ENCODE assay signal across 17 cellular contexts in genomic region chr6:37452522-37452921, GRCh38. TPM values are rescaled to one million over a fixed set of nuclear protein-coding genes. Genes with fewer than 3 reads are reported as not detected.
DNase-seq lines count a peak whose midpoint lies in the region; ATAC-seq and TF ChIP-seq lines count a peak whose summit lies in the region.
"Had no signal": no experiment of that assay in that cellular context is flagged by ENCODE, and none has a peak within 500 bp of the region (broad histone marks: within the 10 kb centered on the region; RNA-seq: fewer than 3 reads in every experiment).

No MANE protein-coding gene starts in this region.

- in situ Hi-C loops in transverse colon (cut with MboI; ENCODE audit: low pct_ligation_motif_present in 1 of 4, low pct_unique_long_range_greater_than_20kb in 1 of 4, low sequenced_read_pairs in 3 of 4), result no loop called here

- intact Hi-C loops in activated naive CD4-positive, alpha-beta T cell treated with anti-CD3 and anti-CD28 coated beads for 36 hours (cut with micrococcal nuclease), result no loop called here
- intact Hi-C loops in transverse colon (cut with DNase I; ENCODE audit: low total_unique reads), result no loop called here

- H3K9me3 ChIP-seq in liver (ENCODE audit: control insufficient read depth in 4 of 4, low read length in 3 of 4), result no peaks in the 10 kb centered on the region
- H3K9me3 ChIP-seq in transverse colon, result no peaks in the 10 kb centered on the region

- no peak for TF ChIP-seq POLR2A in transverse colon (IDR thresholded peaks at IDR 0.05)

- H3K27ac ChIP-seq in liver (ENCODE audit: low read depth in 1 of 2, low read length in 2 of 2), result peak overlapping the region in 1 of 2 donors; percentile 16
- H3K27ac ChIP-seq in transverse colon, result peak overlapping the region; percentile 35 to 76 (median 67)

- no peak for TF ChIP-seq EP300 in transverse colon (IDR thresholded peaks at IDR 0.05; ENCODE audit: low read depth)

- TF ChIP-seq CTCF in liver (IDR thresholded peaks at IDR 0.05; ENCODE audit: low read depth, low read length, missing input control) (no peak), transverse colon (IDR thresholded peaks at IDR 0.05) (no peak)

- H3K9me3 Mint-ChIP-seq in activated naive CD4-positive, alpha-beta T cell treated with anti-CD3 and anti-CD28 coated beads, Interleukin-2, amount 50 U/mL, for 72 hours, result no peaks in the 10 kb centered on the region
- H3K9me3 Mint-ChIP-seq in activated naive CD4-positive, alpha-beta T cell treated with anti-CD3 and anti-CD28 coated beads for 36 hours, result no peaks in the 10 kb centered on the region
- H3K9me3 Mint-ChIP-seq: CD4-positive, alpha-beta T cell had no signal

- 49% methylated on average over 3 of the region's 3 CpGs for WGBS in liver
- 88 to 93% methylated on average over 2 to 3 of the region's 3 CpGs for WGBS in transverse colon (ENCODE audit: low coverage in 1 of 2), 2 donors

- no peak overlapping the region for H3K9ac ChIP-seq in liver (ENCODE audit: low read depth in 1 of 2, low read length in 2 of 2)

- H3K4me3 Mint-ChIP-seq in activated naive CD4-positive, alpha-beta T cell treated with anti-CD3 and anti-CD28 coated beads for 36 hours, result no peak overlapping the region
- H3K4me3 Mint-ChIP-seq: B cell; CD4-positive, alpha-beta T cell had no signal

- H3K36me3 Mint-ChIP-seq in activated naive CD4-positive, alpha-beta T cell treated with anti-CD3 and anti-CD28 coated beads, Interleukin-2, amount 50 U/mL, for 72 hours, result peaks cover 23 to 25% of the 10 kb centered on the region in 2 donors
- H3K36me3 Mint-ChIP-seq in activated naive CD4-positive, alpha-beta T cell treated with anti-CD3 and anti-CD28 coated beads for 36 hours (ENCODE audit: low read depth), result peaks cover 40% of the 10 kb centered on the region

- peaks cover 8 to 65% (median 31%) of the 10 kb centered on the region in 4 donors for H3K36me3 ChIP-seq in liver (ENCODE audit: control insufficient read depth in 4 of 4, insufficient read depth in 3 of 4, low read depth in 1 of 4, low read length in 3 of 4)
- peaks cover 0 to 25% (median 11%) of the 10 kb centered on the region in 4 donors for H3K36me3 ChIP-seq in transverse colon

- DNase-seq in activated naive CD4-positive, alpha-beta T cell treated with anti-CD3 and anti-CD28 coated beads, Interleukin-2, amount 50 U/mL, for 72 hours (ENCODE audit: low spot score in 2 of 2), result no peak
- no peak for DNase-seq in activated naive CD4-positive, alpha-beta T cell treated with anti-CD3 and anti-CD28 coated beads for 36 hours
- DNase-seq in NCI-H82 treated with DMSO at 0.1 percent for 48 hours (lab: John Stamatoyannopoulos, UW; ENCODE audit: unreplicated experiment) (peak; percentile 60), transverse colon (no peak)
- DNase-seq: CD4-positive, alpha-beta T cell; DMS79; NCI-H1417; NCI-H2029 treated with DMSO at 0.1 percent for 48 hours; NCI-H2227 treated with DMSO at 0.1 percent for 48 hours; NCI-H526 treated with DMSO at 0.1 percent for 48 hours; PC-3 had no signal

- H3K4me1 Mint-ChIP-seq in activated naive CD4-positive, alpha-beta T cell treated with anti-CD3 and anti-CD28 coated beads for 36 hours (ENCODE audit: low read depth), result peaks cover 6% of the 10 kb centered on the region
- H3K4me1 Mint-ChIP-seq: B cell had no signal

- no peak for TF ChIP-seq RAD21 in liver (IDR thresholded peaks at IDR 0.05)

- no peaks in the 10 kb centered on the region for H3K27me3 Mint-ChIP-seq in activated naive CD4-positive, alpha-beta T cell treated with anti-CD3 and anti-CD28 coated beads for 36 hours (ENCODE audit: low read depth)
- H3K27me3 Mint-ChIP-seq: B cell; CD4-positive, alpha-beta T cell had no signal

- no peak overlapping the region for H3K4me3 ChIP-seq in liver (ENCODE audit: low read depth in 1 of 3, low read length in 3 of 3)
- no peak overlapping the region for H3K4me3 ChIP-seq in transverse colon
- H3K4me3 ChIP-seq: GM12878 had no signal

- no peak for ATAC-seq in activated naive CD4-positive, alpha-beta T cell treated with anti-CD3 and anti-CD28 coated beads, Interleukin-2, amount 50 U/mL, for 72 hours
- ATAC-seq in GM21737 (IDR thresholded peaks at IDR 0.05; ENCODE audit: unreplicated experiment), result no peak
- ATAC-seq in esophagus mucosa, result no peak
- ATAC-seq: GM12878, HCT116, PC-3 had no signal

- peak overlapping the region; percentile 68 to 76 for H3K27ac Mint-ChIP-seq in activated naive CD4-positive, alpha-beta T cell treated with anti-CD3 and anti-CD28 coated beads, Interleukin-2, amount 50 U/mL, for 72 hours
- H3K27ac Mint-ChIP-seq in activated naive CD4-positive, alpha-beta T cell treated with anti-CD3 and anti-CD28 coated beads for 36 hours, result no peak overlapping the region
- H3K27ac Mint-ChIP-seq: B cell; CD4-positive, alpha-beta T cell had no signal

- H3K27me3 ChIP-seq in liver (ENCODE audit: control insufficient read depth in 4 of 4, insufficient read depth in 4 of 4, low read length in 3 of 4), result no peaks in the 10 kb centered on the region
- no peaks in the 10 kb centered on the region for H3K27me3 ChIP-seq in transverse colon

- CTCF ChIA-PET in activated naive CD4-positive, alpha-beta T cell treated with anti-CD3 and anti-CD28 coated beads for 36 hours (lab: Charles Lee), result no interaction called here

- H3K4me1 ChIP-seq in liver (ENCODE audit: control insufficient read depth in 4 of 4, insufficient read depth in 4 of 4, low read length in 3 of 4) (peaks cover 0 to 5% (median 0%) of the 10 kb centered on the region in 4 donors), transverse colon (peaks cover 6 to 15% (median 10%) of the 10 kb centered on the region in 4 donors)

TF ChIP-seq in liver, 16 proteins besides CTCF, POLR2A, EP300 and RAD21:
- TF ChIP-seq SP1 (IDR thresholded peaks at IDR 0.05) (peak; percentile 10), JUND (IDR thresholded peaks at IDR 0.05) (no peak), FOXA2 (IDR thresholded peaks at IDR 0.05) (no peak), TAF1 (conservative IDR thresholded peaks at IDR 0.05) (no peak), HNF4A (conservative IDR thresholded peaks at IDR 0.05) (peak; percentile 39 to 54), HNF4G (IDR thresholded peaks at IDR 0.05) (no peak)
- TF ChIP-seq, protein P1, sequence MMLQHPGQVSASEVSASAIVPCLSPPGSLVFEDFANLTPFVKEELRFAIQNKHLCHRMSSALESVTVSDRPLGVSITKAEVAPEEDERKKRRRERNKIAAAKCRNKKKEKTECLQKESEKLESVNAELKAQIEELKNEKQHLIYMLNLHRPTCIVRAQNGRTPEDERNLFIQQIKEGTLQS (IDR thresholded peaks at IDR 0.05), result no peak
- TF ChIP-seq, protein P2, sequence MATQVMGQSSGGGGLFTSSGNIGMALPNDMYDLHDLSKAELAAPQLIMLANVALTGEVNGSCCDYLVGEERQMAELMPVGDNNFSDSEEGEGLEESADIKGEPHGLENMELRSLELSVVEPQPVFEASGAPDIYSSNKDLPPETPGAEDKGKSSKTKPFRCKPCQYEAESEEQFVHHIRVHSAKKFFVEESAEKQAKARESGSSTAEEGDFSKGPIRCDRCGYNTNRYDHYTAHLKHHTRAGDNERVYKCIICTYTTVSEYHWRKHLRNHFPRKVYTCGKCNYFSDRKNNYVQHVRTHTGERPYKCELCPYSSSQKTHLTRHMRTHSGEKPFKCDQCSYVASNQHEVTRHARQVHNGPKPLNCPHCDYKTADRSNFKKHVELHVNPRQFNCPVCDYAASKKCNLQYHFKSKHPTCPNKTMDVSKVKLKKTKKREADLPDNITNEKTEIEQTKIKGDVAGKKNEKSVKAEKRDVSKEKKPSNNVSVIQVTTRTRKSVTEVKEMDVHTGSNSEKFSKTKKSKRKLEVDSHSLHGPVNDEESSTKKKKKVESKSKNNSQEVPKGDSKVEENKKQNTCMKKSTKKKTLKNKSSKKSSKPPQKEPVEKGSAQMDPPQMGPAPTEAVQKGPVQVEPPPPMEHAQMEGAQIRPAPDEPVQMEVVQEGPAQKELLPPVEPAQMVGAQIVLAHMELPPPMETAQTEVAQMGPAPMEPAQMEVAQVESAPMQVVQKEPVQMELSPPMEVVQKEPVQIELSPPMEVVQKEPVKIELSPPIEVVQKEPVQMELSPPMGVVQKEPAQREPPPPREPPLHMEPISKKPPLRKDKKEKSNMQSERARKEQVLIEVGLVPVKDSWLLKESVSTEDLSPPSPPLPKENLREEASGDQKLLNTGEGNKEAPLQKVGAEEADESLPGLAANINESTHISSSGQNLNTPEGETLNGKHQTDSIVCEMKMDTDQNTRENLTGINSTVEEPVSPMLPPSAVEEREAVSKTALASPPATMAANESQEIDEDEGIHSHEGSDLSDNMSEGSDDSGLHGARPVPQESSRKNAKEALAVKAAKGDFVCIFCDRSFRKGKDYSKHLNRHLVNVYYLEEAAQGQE (IDR thresholded peaks at IDR 0.05), result no peak

RNA-seq across cellular contexts. Expression of gene CMTR1, which starts 19.5 kb away (rescaled TPM):
- 10 to 100 TPM; 42.9 to 75.9 TPM for total RNA-seq in activated naive CD4-positive, alpha-beta T cell treated with anti-CD3 and anti-CD28 coated beads, Interleukin-2, amount 50 U/mL, for 72 hours
- 10 to 100 TPM; 70.9 to 71.3 TPM for total RNA-seq in activated naive CD4-positive, alpha-beta T cell treated with anti-CD3 and anti-CD28 coated beads for 36 hours
- total RNA-seq in liver, result 10 to 100 TPM; 25.4 to 25.5 TPM
- polyA plus RNA-seq in liver, result 10 to 100 TPM in 1 of 2 donors, 1 to 10 TPM in 1; 4.7 to 12.2 TPM
- 10 to 100 TPM; 16.5 to 40.6 (median 24.9) TPM for total RNA-seq in transverse colon
- 16.5 TPM for total RNA-seq in esophagus mucosa

RNA-seq across cellular contexts. Expression of gene CCDC167, which starts 47.2 kb away (rescaled TPM):
- total RNA-seq in activated naive CD4-positive, alpha-beta T cell treated with anti-CD3 and anti-CD28 coated beads, Interleukin-2, amount 50 U/mL, for 72 hours, result 10 to 100 TPM; 53.3 to 68.6 TPM
- 10 to 100 TPM; 53.4 to 57.1 TPM for total RNA-seq in activated naive CD4-positive, alpha-beta T cell treated with anti-CD3 and anti-CD28 coated beads for 36 hours
- total RNA-seq in liver (10 to 100 TPM; 14.1 to 41.0 TPM), transverse colon (10 to 100 TPM in 2 of 4 donors, not detected in 2; 16.9 to 21.8 TPM), esophagus mucosa (24.5 TPM)
- polyA plus RNA-seq in liver, result 10 to 100 TPM; 44.3 to 54.8 TPM
